1 cellular context compared by ENCODE assay signal in genomic region chr11:65529475-65530156, GRCh38.
TF ChIP-seq lines count a peak whose summit lies in the region.

No MANE protein-coding gene starts in this region.

TF ChIP-seq in HepG2, 621 proteins besides CTCF, POLR2A, EP300 and RAD21 (continued from another document and continues in another):
- TF ChIP-seq, protein P1, sequence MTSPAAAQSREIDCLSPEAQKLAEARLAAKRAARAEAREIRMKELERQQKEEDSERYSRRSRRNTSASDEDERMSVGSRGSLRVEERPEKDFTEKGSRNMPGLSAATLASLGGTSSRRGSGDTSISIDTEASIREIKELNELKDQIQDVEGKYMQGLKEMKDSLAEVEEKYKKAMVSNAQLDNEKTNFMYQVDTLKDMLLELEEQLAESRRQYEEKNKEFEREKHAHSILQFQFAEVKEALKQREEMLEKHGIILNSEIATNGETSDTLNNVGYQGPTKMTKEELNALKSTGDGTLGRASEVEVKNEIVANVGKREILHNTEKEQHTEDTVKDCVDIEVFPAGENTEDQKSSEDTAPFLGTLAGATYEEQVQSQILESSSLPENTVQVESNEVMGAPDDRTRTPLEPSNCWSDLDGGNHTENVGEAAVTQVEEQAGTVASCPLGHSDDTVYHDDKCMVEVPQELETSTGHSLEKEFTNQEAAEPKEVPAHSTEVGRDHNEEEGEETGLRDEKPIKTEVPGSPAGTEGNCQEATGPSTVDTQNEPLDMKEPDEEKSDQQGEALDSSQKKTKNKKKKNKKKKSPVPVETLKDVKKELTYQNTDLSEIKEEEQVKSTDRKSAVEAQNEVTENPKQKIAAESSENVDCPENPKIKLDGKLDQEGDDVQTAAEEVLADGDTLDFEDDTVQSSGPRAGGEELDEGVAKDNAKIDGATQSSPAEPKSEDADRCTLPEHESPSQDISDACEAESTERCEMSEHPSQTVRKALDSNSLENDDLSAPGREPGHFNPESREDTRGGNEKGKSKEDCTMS (CRISPR knock-in tag; conservative IDR thresholded peaks at IDR 0.05), result no peak
- TF ChIP-seq, protein P2, sequence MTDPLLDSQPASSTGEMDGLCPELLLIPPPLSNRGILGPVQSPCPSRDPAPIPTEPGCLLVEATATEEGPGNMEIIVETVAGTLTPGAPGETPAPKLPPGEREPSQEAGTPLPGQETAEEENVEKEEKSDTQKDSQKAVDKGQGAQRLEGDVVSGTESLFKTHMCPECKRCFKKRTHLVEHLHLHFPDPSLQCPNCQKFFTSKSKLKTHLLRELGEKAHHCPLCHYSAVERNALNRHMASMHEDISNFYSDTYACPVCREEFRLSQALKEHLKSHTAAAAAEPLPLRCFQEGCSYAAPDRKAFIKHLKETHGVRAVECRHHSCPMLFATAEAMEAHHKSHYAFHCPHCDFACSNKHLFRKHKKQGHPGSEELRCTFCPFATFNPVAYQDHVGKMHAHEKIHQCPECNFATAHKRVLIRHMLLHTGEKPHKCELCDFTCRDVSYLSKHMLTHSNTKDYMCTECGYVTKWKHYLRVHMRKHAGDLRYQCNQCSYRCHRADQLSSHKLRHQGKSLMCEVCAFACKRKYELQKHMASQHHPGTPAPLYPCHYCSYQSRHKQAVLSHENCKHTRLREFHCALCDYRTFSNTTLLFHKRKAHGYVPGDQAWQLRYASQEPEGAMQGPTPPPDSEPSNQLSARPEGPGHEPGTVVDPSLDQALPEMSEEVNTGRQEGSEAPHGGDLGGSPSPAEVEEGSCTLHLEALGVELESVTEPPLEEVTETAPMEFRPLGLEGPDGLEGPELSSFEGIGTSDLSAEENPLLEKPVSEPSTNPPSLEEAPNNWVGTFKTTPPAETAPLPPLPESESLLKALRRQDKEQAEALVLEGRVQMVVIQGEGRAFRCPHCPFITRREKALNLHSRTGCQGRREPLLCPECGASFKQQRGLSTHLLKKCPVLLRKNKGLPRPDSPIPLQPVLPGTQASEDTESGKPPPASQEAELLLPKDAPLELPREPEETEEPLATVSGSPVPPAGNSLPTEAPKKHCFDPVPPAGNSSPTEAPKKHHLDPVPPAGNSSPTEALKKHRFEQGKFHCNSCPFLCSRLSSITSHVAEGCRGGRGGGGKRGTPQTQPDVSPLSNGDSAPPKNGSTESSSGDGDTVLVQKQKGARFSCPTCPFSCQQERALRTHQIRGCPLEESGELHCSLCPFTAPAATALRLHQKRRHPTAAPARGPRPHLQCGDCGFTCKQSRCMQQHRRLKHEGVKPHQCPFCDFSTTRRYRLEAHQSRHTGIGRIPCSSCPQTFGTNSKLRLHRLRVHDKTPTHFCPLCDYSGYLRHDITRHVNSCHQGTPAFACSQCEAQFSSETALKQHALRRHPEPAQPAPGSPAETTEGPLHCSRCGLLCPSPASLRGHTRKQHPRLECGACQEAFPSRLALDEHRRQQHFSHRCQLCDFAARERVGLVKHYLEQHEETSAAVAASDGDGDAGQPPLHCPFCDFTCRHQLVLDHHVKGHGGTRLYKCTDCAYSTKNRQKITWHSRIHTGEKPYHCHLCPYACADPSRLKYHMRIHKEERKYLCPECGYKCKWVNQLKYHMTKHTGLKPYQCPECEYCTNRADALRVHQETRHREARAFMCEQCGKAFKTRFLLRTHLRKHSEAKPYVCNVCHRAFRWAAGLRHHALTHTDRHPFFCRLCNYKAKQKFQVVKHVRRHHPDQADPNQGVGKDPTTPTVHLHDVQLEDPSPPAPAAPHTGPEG (CRISPR knock-in tag; IDR thresholded peaks at IDR 0.05), result no peak
- TF ChIP-seq ZNF562 (CRISPR knock-in tag; IDR thresholded peaks at IDR 0.05; ENCODE audit: borderline replicate concordance) (no peak), ZFP36 (IDR thresholded peaks at IDR 0.05; ENCODE audit: borderline replicate concordance, low read depth, low read length, partially characterized antibody) (peak; percentile 89), RBAK (CRISPR knock-in tag; IDR thresholded peaks at IDR 0.05) (no peak), SALL2 (CRISPR knock-in tag; IDR thresholded peaks at IDR 0.05) (peak; percentile 64; the same call in 1 of the 2 replicates), TAF1 (CRISPR knock-in tag; IDR thresholded peaks at IDR 0.05) (no peak), SKI (IDR thresholded peaks at IDR 0.05; ENCODE audit: partially characterized antibody) (peak; percentile 83), HES4 (CRISPR knock-in tag; IDR thresholded peaks at IDR 0.05; ENCODE audit: borderline replicate concordance) (no peak), SALL1 (CRISPR knock-in tag; IDR thresholded peaks at IDR 0.05) (peak; percentile 77; the same call in 1 of the 2 replicates), MTA3 (CRISPR knock-in tag; IDR thresholded peaks at IDR 0.05) (no peak), IRF1 (CRISPR knock-in tag; IDR thresholded peaks at IDR 0.05; ENCODE audit: low read depth) (no peak), ZNF772 (CRISPR knock-in tag; IDR thresholded peaks at IDR 0.05) (0 out of 2 replicates have a peak, but pooled peaks have one; percentile 19), SETDB1 (CRISPR knock-in tag; IDR thresholded peaks at IDR 0.05; ENCODE audit: borderline replicate concordance) (no peak), GFI1 (CRISPR knock-in tag; IDR thresholded peaks at IDR 0.05; ENCODE audit: borderline replicate concordance) (peak; percentile 69), HNF4G (IDR thresholded peaks at IDR 0.05; ENCODE audit: borderline replicate concordance, low read depth, low read length) (peak; percentile 90), HNF4G (CRISPR knock-in tag; IDR thresholded peaks at IDR 0.05; ENCODE audit: borderline replicate concordance, low read depth) (no peak; the same call in 1 of the 2 replicates), MAFG (CRISPR knock-in tag; IDR thresholded peaks at IDR 0.05) (no peak), ZNF543 (CRISPR knock-in tag; IDR thresholded peaks at IDR 0.05) (no peak), ZNF296 (CRISPR knock-in tag; conservative IDR thresholded peaks at IDR 0.05) (0 out of 2 replicates have a peak, but pooled peaks have one; percentile 33), SOX6 (IDR thresholded peaks at IDR 0.05) (no peak), SOX6 (CRISPR knock-in tag; IDR thresholded peaks at IDR 0.05) (peak; percentile 86), ZBTB7A (CRISPR knock-in tag; IDR thresholded peaks at IDR 0.05) (peak; percentile 73; the same call in 1 of the 2 replicates), ZNF839 (CRISPR knock-in tag; IDR thresholded peaks at IDR 0.05; ENCODE audit: borderline replicate concordance) (no peak), ZBTB44 (CRISPR knock-in tag; IDR thresholded peaks at IDR 0.05) (no peak), ZNF256 (CRISPR knock-in tag; conservative IDR thresholded peaks at IDR 0.05) (no peak), ZBTB7B (CRISPR knock-in tag; IDR thresholded peaks at IDR 0.05) (peak; percentile 58; the same call in 1 of the 2 replicates), MIER2 (CRISPR knock-in tag; IDR thresholded peaks at IDR 0.05) (peak; percentile 53; the same call in 1 of the 2 replicates), ZNF326 (CRISPR knock-in tag; IDR thresholded peaks at IDR 0.05; ENCODE audit: borderline replicate concordance) (no peak), RBFOX2 (IDR thresholded peaks at IDR 0.05; ENCODE audit: low read depth, low read length) (peak; percentile 36; the same call in 1 of the 2 replicates), TCF7 (IDR thresholded peaks at IDR 0.05; ENCODE audit: low read depth) (no peak; the same call in 1 of the 2 replicates), SMARCE1 (IDR thresholded peaks at IDR 0.05; ENCODE audit: borderline replicate concordance) (no peak), LCORL (IDR thresholded peaks at IDR 0.05) (no peak), LCORL (CRISPR knock-in tag; IDR thresholded peaks at IDR 0.05) (peak; percentile 81), NFKBIZ (CRISPR knock-in tag; IDR thresholded peaks at IDR 0.05) (no peak), ZSCAN9 (CRISPR knock-in tag; IDR thresholded peaks at IDR 0.05; ENCODE audit: borderline replicate concordance) (no peak)
- TF ChIP-seq, protein P3, sequence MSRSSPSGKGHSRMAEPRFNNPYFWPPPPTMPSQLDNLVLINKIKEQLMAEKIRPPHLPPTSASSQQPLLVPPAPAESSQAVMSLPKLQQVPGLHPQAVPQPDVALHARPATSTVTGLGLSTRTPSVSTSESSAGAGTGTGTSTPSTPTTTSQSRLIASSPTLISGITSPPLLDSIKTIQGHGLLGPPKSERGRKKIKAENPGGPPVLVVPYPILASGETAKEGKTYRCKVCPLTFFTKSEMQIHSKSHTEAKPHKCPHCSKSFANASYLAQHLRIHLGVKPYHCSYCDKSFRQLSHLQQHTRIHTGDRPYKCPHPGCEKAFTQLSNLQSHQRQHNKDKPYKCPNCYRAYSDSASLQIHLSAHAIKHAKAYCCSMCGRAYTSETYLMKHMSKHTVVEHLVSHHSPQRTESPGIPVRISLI (CRISPR knock-in tag; IDR thresholded peaks at IDR 0.05; ENCODE audit: borderline replicate concordance), result peak; percentile 31; the same call in 1 of the 2 replicates
- TF ChIP-seq, protein P4, sequence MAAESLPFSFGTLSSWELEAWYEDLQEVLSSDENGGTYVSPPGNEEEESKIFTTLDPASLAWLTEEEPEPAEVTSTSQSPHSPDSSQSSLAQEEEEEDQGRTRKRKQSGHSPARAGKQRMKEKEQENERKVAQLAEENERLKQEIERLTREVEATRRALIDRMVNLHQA (CRISPR knock-in tag; IDR thresholded peaks at IDR 0.05), result no peak
- TF ChIP-seq, protein P5, sequence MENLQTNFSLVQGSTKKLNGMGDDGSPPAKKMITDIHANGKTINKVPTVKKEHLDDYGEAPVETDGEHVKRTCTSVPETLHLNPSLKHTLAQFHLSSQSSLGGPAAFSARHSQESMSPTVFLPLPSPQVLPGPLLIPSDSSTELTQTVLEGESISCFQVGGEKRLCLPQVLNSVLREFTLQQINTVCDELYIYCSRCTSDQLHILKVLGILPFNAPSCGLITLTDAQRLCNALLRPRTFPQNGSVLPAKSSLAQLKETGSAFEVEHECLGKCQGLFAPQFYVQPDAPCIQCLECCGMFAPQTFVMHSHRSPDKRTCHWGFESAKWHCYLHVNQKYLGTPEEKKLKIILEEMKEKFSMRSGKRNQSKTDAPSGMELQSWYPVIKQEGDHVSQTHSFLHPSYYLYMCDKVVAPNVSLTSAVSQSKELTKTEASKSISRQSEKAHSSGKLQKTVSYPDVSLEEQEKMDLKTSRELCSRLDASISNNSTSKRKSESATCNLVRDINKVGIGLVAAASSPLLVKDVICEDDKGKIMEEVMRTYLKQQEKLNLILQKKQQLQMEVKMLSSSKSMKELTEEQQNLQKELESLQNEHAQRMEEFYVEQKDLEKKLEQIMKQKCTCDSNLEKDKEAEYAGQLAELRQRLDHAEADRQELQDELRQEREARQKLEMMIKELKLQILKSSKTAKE (CRISPR knock-in tag; IDR thresholded peaks at IDR 0.05; ENCODE audit: borderline replicate concordance), result peak; percentile 83
- TF ChIP-seq, protein P6, sequence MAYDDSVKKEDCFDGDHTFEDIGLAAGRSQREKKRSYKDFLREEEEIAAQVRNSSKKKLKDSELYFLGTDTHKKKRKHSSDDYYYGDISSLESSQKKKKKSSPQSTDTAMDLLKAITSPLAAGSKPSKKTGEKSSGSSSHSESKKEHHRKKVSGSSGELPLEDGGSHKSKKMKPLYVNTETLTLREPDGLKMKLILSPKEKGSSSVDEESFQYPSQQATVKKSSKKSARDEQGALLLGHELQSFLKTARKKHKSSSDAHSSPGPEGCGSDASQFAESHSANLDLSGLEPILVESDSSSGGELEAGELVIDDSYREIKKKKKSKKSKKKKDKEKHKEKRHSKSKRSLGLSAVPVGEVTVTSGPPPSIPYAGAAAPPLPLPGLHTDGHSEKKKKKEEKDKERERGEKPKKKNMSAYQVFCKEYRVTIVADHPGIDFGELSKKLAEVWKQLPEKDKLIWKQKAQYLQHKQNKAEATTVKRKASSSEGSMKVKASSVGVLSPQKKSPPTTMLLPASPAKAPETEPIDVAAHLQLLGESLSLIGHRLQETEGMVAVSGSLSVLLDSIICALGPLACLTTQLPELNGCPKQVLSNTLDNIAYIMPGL (CRISPR knock-in tag; IDR thresholded peaks at IDR 0.05; ENCODE audit: borderline replicate concordance in 1 of 2, low read depth in 1 of 2), result 0 out of 4 replicates have a peak, but pooled peaks have one; percentile 22 to 32
- TF ChIP-seq, protein P7, sequence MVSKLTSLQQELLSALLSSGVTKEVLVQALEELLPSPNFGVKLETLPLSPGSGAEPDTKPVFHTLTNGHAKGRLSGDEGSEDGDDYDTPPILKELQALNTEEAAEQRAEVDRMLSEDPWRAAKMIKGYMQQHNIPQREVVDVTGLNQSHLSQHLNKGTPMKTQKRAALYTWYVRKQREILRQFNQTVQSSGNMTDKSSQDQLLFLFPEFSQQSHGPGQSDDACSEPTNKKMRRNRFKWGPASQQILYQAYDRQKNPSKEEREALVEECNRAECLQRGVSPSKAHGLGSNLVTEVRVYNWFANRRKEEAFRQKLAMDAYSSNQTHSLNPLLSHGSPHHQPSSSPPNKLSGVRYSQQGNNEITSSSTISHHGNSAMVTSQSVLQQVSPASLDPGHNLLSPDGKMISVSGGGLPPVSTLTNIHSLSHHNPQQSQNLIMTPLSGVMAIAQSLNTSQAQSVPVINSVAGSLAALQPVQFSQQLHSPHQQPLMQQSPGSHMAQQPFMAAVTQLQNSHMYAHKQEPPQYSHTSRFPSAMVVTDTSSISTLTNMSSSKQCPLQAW (CRISPR knock-in tag; IDR thresholded peaks at IDR 0.05), result no peak
- TF ChIP-seq, protein P8, sequence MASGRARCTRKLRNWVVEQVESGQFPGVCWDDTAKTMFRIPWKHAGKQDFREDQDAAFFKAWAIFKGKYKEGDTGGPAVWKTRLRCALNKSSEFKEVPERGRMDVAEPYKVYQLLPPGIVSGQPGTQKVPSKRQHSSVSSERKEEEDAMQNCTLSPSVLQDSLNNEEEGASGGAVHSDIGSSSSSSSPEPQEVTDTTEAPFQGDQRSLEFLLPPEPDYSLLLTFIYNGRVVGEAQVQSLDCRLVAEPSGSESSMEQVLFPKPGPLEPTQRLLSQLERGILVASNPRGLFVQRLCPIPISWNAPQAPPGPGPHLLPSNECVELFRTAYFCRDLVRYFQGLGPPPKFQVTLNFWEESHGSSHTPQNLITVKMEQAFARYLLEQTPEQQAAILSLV (CRISPR knock-in tag; IDR thresholded peaks at IDR 0.05; ENCODE audit: borderline replicate concordance), result no peak; the same call in 1 of the 2 replicates
